Comparison of ENCODE assay signal across 8 cellular contexts in the genomic region with DNA sequence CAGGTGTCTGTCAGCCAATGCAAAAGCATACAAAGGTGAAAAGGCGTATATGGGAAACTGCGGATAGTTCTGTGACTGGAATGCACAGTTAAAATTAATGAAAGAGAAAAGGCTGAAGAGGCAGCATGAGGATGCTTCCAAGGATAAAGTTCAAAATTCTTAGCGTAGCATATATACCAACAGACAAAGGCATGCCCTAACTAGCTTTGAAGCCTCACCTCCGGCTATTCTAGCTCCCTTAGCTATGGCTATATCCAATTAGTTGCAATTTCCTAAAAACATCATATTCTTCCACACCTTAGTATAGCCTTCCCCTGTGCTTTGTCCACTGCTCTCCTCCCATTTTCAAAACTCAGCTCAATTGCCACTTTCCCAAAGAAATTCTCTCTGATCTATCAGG. TPM values are rescaled to one million over a fixed set of nuclear protein-coding genes. Genes with fewer than 3 reads are reported as not detected.
DNase-seq lines count a peak whose midpoint lies in the region; ATAC-seq and TF ChIP-seq lines count a peak whose summit lies in the region.

No MANE protein-coding gene starts in this region.

- H3K27me3 Mint-ChIP-seq in activated CD4-positive, alpha-beta T cell treated with anti-CD3 and anti-CD28 coated beads for 36 hours, result no peaks in the 10 kb centered on the region
- H3K27me3 Mint-ChIP-seq in activated naive CD8-positive, alpha-beta T cell treated with anti-CD3 and anti-CD28 coated beads for 36 hours, result no peaks in the 10 kb centered on the region

- DNase-seq in activated CD4-positive, alpha-beta T cell treated with anti-CD3 and anti-CD28 coated beads for 36 hours, result no peak
- no peak for DNase-seq in activated CD4-positive, alpha-beta T cell treated with anti-CD3 and anti-CD28 coated beads, Interleukin-2, amount 50 U/mL, for 1 hour
- no peak for DNase-seq in activated naive CD8-positive, alpha-beta T cell treated with anti-CD3 and anti-CD28 coated beads for 36 hours
- DNase-seq in kidney epithelial cell (ENCODE audit: low read depth) (no peak), suprapubic skin (ENCODE audit: low spot score in 2 of 2) (no peak), pons (ENCODE audit: low spot score) (no peak), GM19240 (ENCODE audit: insufficient read length, low spot score) (no peak), AG20443 (ENCODE audit: low spot score) (no peak)

- TF ChIP-seq CTCF in kidney epithelial cell (IDR thresholded peaks at IDR 0.05; ENCODE audit: insufficient read depth, low read length, poor library complexity, severe bottlenecking) (no peak), suprapubic skin (IDR thresholded peaks at IDR 0.05) (no peak)

- H3K9me3 ChIP-seq in suprapubic skin, result no peaks in the 10 kb centered on the region

- intact Hi-C loops in activated CD4-positive, alpha-beta T cell treated with anti-CD3 and anti-CD28 coated beads for 36 hours (cut with DNase I, micrococcal nuclease), result no loop called here

- H3K27me3 ChIP-seq in kidney epithelial cell (ENCODE audit: control insufficient read depth, insufficient read depth, low read length) (no peaks in the 10 kb centered on the region), suprapubic skin (no peaks in the 10 kb centered on the region)

- no peaks in the 10 kb centered on the region for H3K9me3 Mint-ChIP-seq in activated CD4-positive, alpha-beta T cell treated with anti-CD3 and anti-CD28 coated beads for 36 hours (ENCODE audit: low read depth)
- H3K9me3 Mint-ChIP-seq in activated naive CD8-positive, alpha-beta T cell treated with anti-CD3 and anti-CD28 coated beads for 36 hours, result no peaks in the 10 kb centered on the region

- peaks cover 46% of the 10 kb centered on the region for H3K4me1 Mint-ChIP-seq in activated CD4-positive, alpha-beta T cell treated with anti-CD3 and anti-CD28 coated beads for 36 hours
- H3K4me1 Mint-ChIP-seq in activated naive CD8-positive, alpha-beta T cell treated with anti-CD3 and anti-CD28 coated beads for 36 hours, result peaks cover 45% of the 10 kb centered on the region

- POLR2A ChIA-PET in activated CD4-positive, alpha-beta T cell treated with anti-CD3 and anti-CD28 coated beads for 36 hours (lab: Charles Lee), result interaction anchor here (2.7 to 4.8 kb wide), 2 partner anchors 22 to 267 kb away, joined by 10 to 36 read pairs; a partner anchor contains a TSS

- peak overlapping the region; percentile 98 for H3K4me3 Mint-ChIP-seq in activated CD4-positive, alpha-beta T cell treated with anti-CD3 and anti-CD28 coated beads for 36 hours
- H3K4me3 Mint-ChIP-seq in activated naive CD8-positive, alpha-beta T cell treated with anti-CD3 and anti-CD28 coated beads for 36 hours, result peak overlapping the region; percentile 94

- no peak for TF ChIP-seq EP300 in suprapubic skin (IDR thresholded peaks at IDR 0.05)

- H3K4me1 ChIP-seq in suprapubic skin, result peaks cover 42% of the 10 kb centered on the region

- H3K4me3 ChIP-seq in kidney epithelial cell (ENCODE audit: low read depth, low read length) (peak overlapping the region; percentile 98), suprapubic skin (peak overlapping the region; percentile 99)

- WGBS in suprapubic skin, result 57% methylated on average over 4 of the region's 4 CpGs

- no peaks in the 10 kb centered on the region for H3K36me3 ChIP-seq in kidney epithelial cell (ENCODE audit: control insufficient read depth, insufficient read depth, low read length)
- H3K36me3 ChIP-seq in suprapubic skin, result peaks cover 9% of the 10 kb centered on the region

- H3K36me3 Mint-ChIP-seq in activated CD4-positive, alpha-beta T cell treated with anti-CD3 and anti-CD28 coated beads for 36 hours (ENCODE audit: low read depth), result peaks cover 58% of the 10 kb centered on the region
- H3K36me3 Mint-ChIP-seq in activated naive CD8-positive, alpha-beta T cell treated with anti-CD3 and anti-CD28 coated beads for 36 hours, result peaks cover 53% of the 10 kb centered on the region

- H3K27ac ChIP-seq in suprapubic skin, result peak overlapping the region; percentile 99

- no peak for ATAC-seq in activated CD4-positive, alpha-beta T cell treated with anti-CD3 and anti-CD28 coated beads for 36 hours

- TF ChIP-seq POLR2A in suprapubic skin (IDR thresholded peaks at IDR 0.05), result no peak

- CTCF ChIA-PET in activated CD4-positive, alpha-beta T cell treated with anti-CD3 and anti-CD28 coated beads for 36 hours (lab: Charles Lee), result interaction anchor here (1.0 to 1.4 kb wide), 3 partner anchors 11 to 20 kb away, joined by 3 to 8 read pairs (median 6); no protein-coding TSS in a partner anchor

- H3K27ac Mint-ChIP-seq in activated CD4-positive, alpha-beta T cell treated with anti-CD3 and anti-CD28 coated beads for 36 hours, result peak overlapping the region; percentile 94
- peak overlapping the region; percentile 94 for H3K27ac Mint-ChIP-seq in activated naive CD8-positive, alpha-beta T cell treated with anti-CD3 and anti-CD28 coated beads for 36 hours

RNA-seq across cellular contexts. Expression of a gene that starts 1.4 kb away (rescaled TPM):
- 100 to 1,000 TPM; 198 to 266 TPM for total RNA-seq in activated CD4-positive, alpha-beta T cell treated with anti-CD3 and anti-CD28 coated beads for 36 hours
- total RNA-seq in activated naive CD8-positive, alpha-beta T cell treated with anti-CD3 and anti-CD28 coated beads for 36 hours, result 100 to 1,000 TPM; 222 to 223 TPM
- total RNA-seq in kidney epithelial cell, result 138 and 166 TPM in 2 replicates
- 10 to 100 TPM; 41.4 to 73.0 (median 58.5) TPM for total RNA-seq in suprapubic skin

RNA-seq across cellular contexts. Expression of a gene that starts 22.2 kb away (rescaled TPM):
- total RNA-seq in activated CD4-positive, alpha-beta T cell treated with anti-CD3 and anti-CD28 coated beads for 36 hours, result 10 to 100 TPM; 49.4 to 49.7 TPM
- 10 to 100 TPM; 55.4 to 59.1 TPM for total RNA-seq in activated naive CD8-positive, alpha-beta T cell treated with anti-CD3 and anti-CD28 coated beads for 36 hours
- 33.3 and 43.1 TPM in 2 replicates for total RNA-seq in kidney epithelial cell
- total RNA-seq in suprapubic skin, result 10 to 100 TPM; 21.9 to 57.5 (median 32.6) TPM

RNA-seq across cellular contexts. Expression of a gene that starts 52.8 kb away (rescaled TPM):
- 10 to 100 TPM; 23.2 to 29.6 TPM for total RNA-seq in activated CD4-positive, alpha-beta T cell treated with anti-CD3 and anti-CD28 coated beads for 36 hours
- 10 to 100 TPM; 27.0 to 28.9 TPM for total RNA-seq in activated naive CD8-positive, alpha-beta T cell treated with anti-CD3 and anti-CD28 coated beads for 36 hours
- total RNA-seq in kidney epithelial cell, result 18.1 and 18.9 TPM in 2 replicates
- total RNA-seq in suprapubic skin, result 10 to 100 TPM; 14.3 to 18.5 (median 16.7) TPM
